ENCODE assay signal across 8 cellular contexts in genomic region chr6:63764318-63764916, GRCh38.
DNase-seq lines count a peak whose midpoint lies in the region; ATAC-seq and TF ChIP-seq lines count a peak whose summit lies in the region.

No MANE protein-coding gene starts in this region.

- ATAC-seq in Panc1 (no peak), esophagus mucosa (peak; percentile 37), HG02938 (IDR thresholded peaks at IDR 0.05; ENCODE audit: unreplicated experiment) (no peak)
- ATAC-seq in activated CD4-positive, CD25-positive, alpha-beta regulatory T cell treated with anti-CD3 and anti-CD28 coated beads, Interleukin-2, amount 50 U/mL, for 24 hours = no peak

- DNase-seq in DMS153 treated with DMSO at 0.1 percent for 48 hours (lab: John Stamatoyannopoulos, UW; ENCODE audit: unreplicated experiment) (peak; percentile 33), HT-29 (ENCODE audit: low spot score) (peak; percentile 81), Panc1 (ENCODE audit: low read depth, low spot score) (peak; percentile 10), prostate gland (ENCODE audit: low spot score) (no peak)
- DNase-seq in activated naive CD4-positive, alpha-beta T cell treated with anti-CD3 and anti-CD28 coated beads, Interleukin-2, amount 50 U/mL, for 16 hours = no peak

- 25% methylated on average over 4 of the region's 4 CpGs for WGBS in prostate gland

- POLR2A ChIA-PET in Panc1 (lab: Charles Lee) = no interaction called here

- TF ChIP-seq CTCF in Panc1 (IDR thresholded peaks at IDR 0.05) (no peak; the same call in 1 of the 2 replicates), prostate gland (IDR thresholded peaks at IDR 0.05) (peak; percentile 24 to 94 (median 58))

- no TSS peak for BruUV-seq in Panc1 (replicated peaks; lab: Mats Ljungman, UMichigan)

- intact Hi-C loops in Panc1 (cut with micrococcal nuclease; ENCODE audit: unreplicated experiment) = loop anchor here (2.0 to 5.0 kb wide), 2 partner anchors 166 to 412 kb away; no protein-coding TSS in a partner anchor
- intact Hi-C loops in prostate gland (cut with DNase I) = loop anchor here (2.0 to 5.0 kb wide), 2 partner anchors 166 to 412 kb away; no protein-coding TSS in a partner anchor

- peaks cover 2% of the 10 kb centered on the region; the same call in 1 of the 2 replicates for H3K27me3 ChIP-seq in Panc1 (ENCODE audit: control insufficient read depth, insufficient read depth, low read length)
- no peaks in the 10 kb centered on the region for H3K27me3 ChIP-seq in prostate gland (replicated peaks; ENCODE audit: insufficient read depth)

- H3K4me1 ChIP-seq in Panc1 (ENCODE audit: control insufficient read depth, insufficient read depth, low read length) (no peaks in the 10 kb centered on the region), prostate gland (replicated peaks) (no peaks in the 10 kb centered on the region)

- in situ Hi-C loops in Panc1 (cut with HindIII; ENCODE audit: low pct_unique_long_range_greater_than_20kb, low sequenced_read_pairs) = no loop called here

- H3K36me3 ChIP-seq in Panc1 (ENCODE audit: control insufficient read depth, insufficient read depth, low read length) (no peaks in the 10 kb centered on the region), prostate gland (no peaks in the 10 kb centered on the region)

- H3K9me3 ChIP-seq in Panc1 (ENCODE audit: control insufficient read depth, insufficient read depth, low read depth, low read length) = no peaks in the 10 kb centered on the region
- H3K9me3 ChIP-seq in prostate gland = no peaks in the 10 kb centered on the region

- H3K4me3 ChIP-seq in Panc1 (ENCODE audit: low read depth in 2 of 2, low read length in 2 of 2) (no peak overlapping the region), prostate gland (no peak overlapping the region)

- H3K27ac ChIP-seq in Panc1 (ENCODE audit: low read length) (no peak overlapping the region), prostate gland (no peak overlapping the region)

- TF ChIP-seq POLR2A in prostate gland (IDR thresholded peaks at IDR 0.05) = no peak

- CTCF ChIA-PET in Panc1 (lab: Charles Lee) = interaction anchor here (0.6 to 1.6 kb wide), 7 partner anchors 25 to 861 kb away, joined by 3 to 20 read pairs (median 5); no protein-coding TSS in a partner anchor

Comparison
In these comparisons a context has a peak if more than half of its experiments do, and no peak if none do; other contexts are left out.
1. DNase-seq: peak in DMS153 treated with DMSO at 0.1 percent for 48 hours (single experiment), HT-29 (single experiment) and Panc1 (single experiment); none in prostate gland (single experiment) and activated naive CD4-positive, alpha-beta T cell treated with anti-CD3 and anti-CD28 coated beads, Interleukin-2, amount 50 U/mL, for 16 hours (single experiment).